ENCODE assay signal across 1 cellular context in the genomic region with DNA sequence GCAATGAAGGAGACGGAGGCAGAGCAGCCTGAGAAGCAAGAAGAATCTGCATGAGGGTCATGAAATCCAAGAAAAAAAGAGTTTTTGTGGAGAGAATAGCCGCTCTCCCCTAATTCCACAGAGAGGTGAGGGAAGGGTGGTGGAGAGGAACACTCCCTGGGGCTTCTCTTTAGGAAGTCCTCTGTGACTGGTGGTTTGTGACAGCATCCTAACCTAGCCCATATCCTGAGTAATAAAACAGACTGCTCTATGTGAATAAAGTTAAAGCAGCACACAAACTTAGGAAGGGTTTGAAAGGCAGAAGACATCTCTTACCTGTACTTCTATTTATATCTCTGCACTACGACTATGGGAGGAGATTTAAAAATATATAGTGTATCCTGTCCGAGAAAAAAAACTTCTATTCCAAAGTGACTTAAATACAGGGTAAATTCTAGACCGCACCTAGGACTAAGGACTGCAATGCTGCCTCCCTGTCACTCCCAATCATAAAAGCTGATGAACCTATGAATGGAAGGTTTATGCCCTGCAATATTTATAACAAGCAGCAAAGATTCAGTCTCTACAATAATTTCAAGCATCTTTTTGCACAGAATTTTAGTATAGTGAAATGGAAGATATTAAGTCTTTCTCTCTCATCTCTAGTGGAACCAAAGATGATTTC.
TF ChIP-seq lines count a peak whose summit lies in the region.

No MANE protein-coding gene starts in this region.

TF ChIP-seq in K562, 482 proteins besides CTCF, POLR2A, EP300 and RAD21 (continued from another document):
- no peak for TF ChIP-seq SIRT6 (IDR thresholded peaks at IDR 0.05; ENCODE audit: low read depth, low read length)
- no peak for TF ChIP-seq PHF8 (IDR thresholded peaks at IDR 0.05; ENCODE audit: borderline replicate concordance, low read length)
- TF ChIP-seq, protein P1, sequence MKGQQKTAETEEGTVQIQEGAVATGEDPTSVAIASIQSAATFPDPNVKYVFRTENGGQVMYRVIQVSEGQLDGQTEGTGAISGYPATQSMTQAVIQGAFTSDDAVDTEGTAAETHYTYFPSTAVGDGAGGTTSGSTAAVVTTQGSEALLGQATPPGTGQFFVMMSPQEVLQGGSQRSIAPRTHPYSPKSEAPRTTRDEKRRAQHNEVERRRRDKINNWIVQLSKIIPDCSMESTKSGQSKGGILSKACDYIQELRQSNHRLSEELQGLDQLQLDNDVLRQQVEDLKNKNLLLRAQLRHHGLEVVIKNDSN (CRISPR knock-in tag; IDR thresholded peaks at IDR 0.05), result no peak
- TF ChIP-seq ZNF23 (CRISPR knock-in tag; IDR thresholded peaks at IDR 0.05), result no peak
- TF ChIP-seq ZNF133 (CRISPR knock-in tag; IDR thresholded peaks at IDR 0.05), result no peak
- TF ChIP-seq MTA2 (IDR thresholded peaks at IDR 0.05; ENCODE audit: low read depth), result no peak
- no peak for TF ChIP-seq RERE (CRISPR knock-in tag; IDR thresholded peaks at IDR 0.05; ENCODE audit: borderline replicate concordance)
